In the genomic region with DNA sequence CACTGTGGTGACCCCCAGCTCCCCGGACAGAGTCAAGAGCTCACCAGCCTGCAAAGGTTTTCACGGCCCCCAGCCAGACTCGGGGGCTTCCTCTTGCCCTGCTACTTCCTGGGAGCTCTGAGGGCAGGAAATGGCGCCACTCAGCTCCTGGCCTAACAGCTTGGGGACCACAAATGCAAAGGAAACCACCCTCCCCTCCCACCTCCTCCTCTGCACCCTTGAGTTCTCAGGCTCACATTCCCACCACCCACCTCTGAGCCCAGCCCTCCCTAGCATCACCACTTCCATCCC, we compare ENCODE assay signal across 10 cellular contexts. TPM values are rescaled to one million over a fixed set of nuclear protein-coding genes. Genes with fewer than 3 reads are reported as not detected.
DNase-seq lines count a peak whose midpoint lies in the region; ATAC-seq and TF ChIP-seq lines count a peak whose summit lies in the region.
"Had no signal": no experiment of that assay in that cellular context is flagged by ENCODE, and none has a peak within 500 bp of the region (broad histone marks: within the 10 kb centered on the region; RNA-seq: fewer than 3 reads in every experiment).

No MANE protein-coding gene starts in this region.

- DNase-seq in GM20000 (ENCODE audit: low spot score) (peak; percentile 74), UCSD-AML1 (lab: John Stamatoyannopoulos, UW; ENCODE audit: unreplicated experiment) (peak; percentile 87), germinal center (ENCODE audit: low spot score) (peak; percentile 24), AG08395 (ENCODE audit: low spot score) (no peak), NCI-H2081 (lab: John Stamatoyannopoulos, UW) (no peak), right atrium auricular region (ENCODE audit: low spot score) (no peak)
- DNase-seq: Calu3, SHP77 treated with DMSO at 0.1 percent for 48 hours had no signal

- peaks cover 55% of the 10 kb centered on the region for H3K4me1 ChIP-seq in BLaER1
- peaks cover 0 to 16% of the 10 kb centered on the region in 2 donors for H3K4me1 ChIP-seq in right atrium auricular region

- H3K4me3 ChIP-seq in BLaER1 (peak overlapping the region; percentile 84), right atrium auricular region (no peak overlapping the region)

- TF ChIP-seq CTCF in GM20000 (IDR thresholded peaks at IDR 0.05; ENCODE audit: extremely low read depth, missing control alignments) = no peak
- TF ChIP-seq CTCF in right atrium auricular region (IDR thresholded peaks at IDR 0.05) = no peak

- H3K9ac ChIP-seq in BLaER1 = peak overlapping the region; percentile 95

- no peak for ATAC-seq in HG03045 (IDR thresholded peaks at IDR 0.05; ENCODE audit: unreplicated experiment)

- H3K27ac ChIP-seq in BLaER1 (peak overlapping the region; percentile 97), right atrium auricular region (no peak overlapping the region)

- peaks cover 19% of the 10 kb centered on the region for H3K36me3 ChIP-seq in BLaER1
- no peaks in the 10 kb centered on the region for H3K36me3 ChIP-seq in right atrium auricular region

- H4K20me1 ChIP-seq in BLaER1 = peaks cover 16% of the 10 kb centered on the region

- peak overlapping the region; percentile 96 for H3K4me2 ChIP-seq in BLaER1

- H3K9me3 ChIP-seq in BLaER1 (no peaks in the 10 kb centered on the region), right atrium auricular region (no peaks in the 10 kb centered on the region)

- H3K27me3 ChIP-seq in BLaER1 (no peaks in the 10 kb centered on the region), right atrium auricular region (no peaks in the 10 kb centered on the region)

RNA-seq across cellular contexts. Expression of a gene that starts 0.4 kb away (rescaled TPM):
- total RNA-seq in right atrium auricular region = 1 to 10 TPM; 3.7 to 4.5 TPM
- total RNA-seq: Calu3 had no signal

RNA-seq across cellular contexts. Expression of a gene that starts 16.3 kb away (rescaled TPM):
- 10 to 100 TPM; 18.3 to 38.2 TPM for total RNA-seq in right atrium auricular region

Comparison
In these comparisons a context has a peak if more than half of its experiments do, and no peak if none do; other contexts are left out.
1. DNase-seq: peak in GM20000 (single experiment), UCSD-AML1 (single experiment) and germinal center (single experiment); none in AG08395 (single experiment), NCI-H2081 (0 of 2) and right atrium auricular region (single experiment).